Comparison of ENCODE assay signal across 29 cellular contexts in the genomic region with DNA sequence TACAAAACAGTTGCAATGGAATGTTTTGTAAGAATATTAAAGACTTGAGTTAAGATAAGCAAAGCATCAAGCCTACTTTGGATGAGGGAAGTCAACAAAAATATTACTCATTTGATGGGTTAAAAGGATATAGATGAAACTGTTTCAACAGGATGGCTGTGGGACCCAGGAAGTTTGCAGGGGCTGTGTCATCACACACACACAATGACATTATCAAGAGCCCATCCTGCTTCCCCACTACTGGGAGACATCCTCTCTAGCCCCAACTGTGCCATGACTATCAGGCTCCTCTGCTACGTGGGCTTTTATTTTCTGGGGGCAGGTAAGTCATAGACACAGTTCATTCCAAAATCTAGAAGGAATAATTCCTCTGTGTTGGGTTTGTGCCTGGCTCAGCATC.
DNase-seq lines count a peak whose midpoint lies in the region; ATAC-seq and TF ChIP-seq lines count a peak whose summit lies in the region.
"Had no signal": no experiment of that assay in that cellular context is flagged by ENCODE, and none has a peak within 500 bp of the region (broad histone marks: within the 10 kb centered on the region; RNA-seq: fewer than 3 reads in every experiment).

No MANE protein-coding gene starts in this region.

- peaks cover 19 to 30% (median 25%) of the 10 kb centered on the region in 4 donors for H3K4me1 Mint-ChIP-seq in CD4-positive, alpha-beta memory T cell
- peaks cover 22% of the 10 kb centered on the region for H3K4me1 Mint-ChIP-seq in activated T-helper 1 cell treated with anti-CD3 and anti-CD28 coated beads, Interleukin-12 subunit alpha, Interleukin-12 subunit beta, Interleukin-2, Interleukin-4 antibody, amounts not matched to agents 30 ng/mL and 10 ng/mL and 1 ng/mL, durations not matched to agents 14 hours and 24 hours and 36 hours (ENCODE audit: low read depth)
- peaks cover 22% of the 10 kb centered on the region for H3K4me1 Mint-ChIP-seq in endothelial cell (ENCODE audit: unreplicated experiment)
- H3K4me1 Mint-ChIP-seq: mesothelial cell of epicardium, nephron progenitor cell had no signal

- TF ChIP-seq CTCF in endothelial cell (IDR thresholded peaks at IDR 0.05; ENCODE audit: unreplicated experiment): no peak
- no peak for TF ChIP-seq CTCF in PC-3 (conservative IDR thresholded peaks at IDR 0.05; ENCODE audit: low read depth, low read length)

- intact Hi-C loops in CD4-positive, alpha-beta memory T cell (cut with micrococcal nuclease): no loop called here
- intact Hi-C loops in activated T-helper 1 cell treated with anti-CD3 and anti-CD28 coated beads, Interleukin-12 subunit alpha, Interleukin-12 subunit beta, Interleukin-2, Interleukin-4 antibody, amounts not matched to agents 30 ng/mL and 10 ng/mL and 1 ng/mL, durations not matched to agents 14 hours and 24 hours and 36 hours (cut with micrococcal nuclease): no loop called here
- intact Hi-C loops in PC-3 (cut with micrococcal nuclease): no loop called here

- no peaks in the 10 kb centered on the region for H3K36me3 ChIP-seq in CD4-positive, alpha-beta memory T cell (ENCODE audit: insufficient read depth, low read length)
- no peaks in the 10 kb centered on the region for H3K36me3 ChIP-seq in PC-3 (ENCODE audit: low read depth, low read length)
- H3K36me3 ChIP-seq: HAP-1, left lung, SJSA1, vagina had no signal

- ATAC-seq in PC-3 (no peak; the same call in 1 of the 2 replicates), GM21367 (IDR thresholded peaks at IDR 0.05; ENCODE audit: unreplicated experiment) (no peak), GM21360 (IDR thresholded peaks at IDR 0.05; ENCODE audit: unreplicated experiment) (no peak)
- ATAC-seq: left lung, sciatic nerve had no signal

- no peaks in the 10 kb centered on the region for H3K9me3 ChIP-seq in CD4-positive, alpha-beta memory T cell (ENCODE audit: control insufficient read depth in 1 of 2, low read length in 2 of 2)
- H3K9me3 ChIP-seq in PC-3 (ENCODE audit: low read length): no peaks in the 10 kb centered on the region
- H3K9me3 ChIP-seq: HAP-1, left lung, SJSA1, testis, vagina had no signal

- peak overlapping the region in 5 of 7 donors; percentile 85 to 91 (median 88) for H3K27ac Mint-ChIP-seq in CD4-positive, alpha-beta memory T cell
- H3K27ac Mint-ChIP-seq in activated T-helper 1 cell treated with anti-CD3 and anti-CD28 coated beads, Interleukin-12 subunit alpha, Interleukin-12 subunit beta, Interleukin-2, Interleukin-4 antibody, amounts not matched to agents 30 ng/mL and 10 ng/mL and 1 ng/mL, durations not matched to agents 14 hours and 24 hours and 36 hours: no peak overlapping the region
- H3K27ac Mint-ChIP-seq in endothelial cell (ENCODE audit: unreplicated experiment): peak overlapping the region; percentile 81
- H3K27ac Mint-ChIP-seq: mesothelial cell of epicardium; nephron progenitor cell; T-helper 1 cell treated with Interleukin-12 subunit alpha and Interleukin-12 subunit beta and Interleukin-4 antibody, amounts not matched to agents 30 μg/mL and 1 μg/mL, for 36 hours had no signal

- no peaks in the 10 kb centered on the region for H3K27me3 ChIP-seq in CD4-positive, alpha-beta memory T cell (ENCODE audit: insufficient read depth, low read length)
- no peaks in the 10 kb centered on the region for H3K27me3 ChIP-seq in PC-3 (ENCODE audit: low read length)
- H3K27me3 ChIP-seq: left lung, SJSA1, testis, vagina had no signal

- no peaks in the 10 kb centered on the region for H3F3A ChIP-seq in PC-3 (ENCODE audit: low read length, unreplicated experiment)

- no peaks in the 10 kb centered on the region for H3K79me2 ChIP-seq in PC-3 (ENCODE audit: low read length)
- H3K79me2 ChIP-seq: parathyroid adenoma had no signal

- peak overlapping the region in 6 of 8 donors; percentile 36 to 74 (median 55) for H3K4me3 Mint-ChIP-seq in CD4-positive, alpha-beta memory T cell
- peak overlapping the region; percentile 37 for H3K4me3 Mint-ChIP-seq in activated T-helper 1 cell treated with anti-CD3 and anti-CD28 coated beads, Interleukin-12 subunit alpha, Interleukin-12 subunit beta, Interleukin-2, Interleukin-4 antibody, amounts not matched to agents 30 ng/mL and 10 ng/mL and 1 ng/mL, durations not matched to agents 14 hours and 24 hours and 36 hours
- no peak overlapping the region for H3K4me3 Mint-ChIP-seq in endothelial cell (ENCODE audit: unreplicated experiment)
- H3K4me3 Mint-ChIP-seq: mesothelial cell of epicardium; nephron progenitor cell; T-helper 1 cell treated with Interleukin-12 subunit alpha and Interleukin-12 subunit beta and Interleukin-4 antibody, amounts not matched to agents 30 μg/mL and 1 μg/mL, for 36 hours had no signal

- H3K27ac ChIP-seq in CD4-positive, alpha-beta memory T cell (ENCODE audit: low read depth, low read length): no peak overlapping the region
- no peak overlapping the region for H3K27ac ChIP-seq in PC-3 (ENCODE audit: low read length)
- H3K27ac ChIP-seq: dorsolateral prefrontal cortex, KMS-11, left lung, parathyroid adenoma, SJSA1, testis, vagina, VCaP had no signal

- H3K4me2 ChIP-seq in PC-3 (ENCODE audit: low read length): no peak overlapping the region
- H3K4me2 ChIP-seq: KMS-11 had no signal

- no peaks in the 10 kb centered on the region for H3K9me2 ChIP-seq in PC-3 (replicated peaks; ENCODE audit: low read length)

- CTCF ChIA-PET in CD4-positive, alpha-beta memory T cell (lab: Charles Lee; ENCODE audit: partially characterized antibody): interaction anchor here (1.2 to 7.2 kb wide), 5 partner anchors 12 to 196 kb away, joined by 3 to 46 read pairs (median 5); no protein-coding TSS in a partner anchor
- CTCF ChIA-PET in PC-3 (lab: Charles Lee): no interaction called here

- H3K4me1 ChIP-seq in CD4-positive, alpha-beta memory T cell (ENCODE audit: insufficient read depth, low read length): peaks cover 25% of the 10 kb centered on the region
- no peaks in the 10 kb centered on the region for H3K4me1 ChIP-seq in PC-3 (ENCODE audit: insufficient read depth, low read length)
- H3K4me1 ChIP-seq: HAP-1, left lung, SJSA1, testis, vagina had no signal

- no peak overlapping the region for H3K9ac ChIP-seq in PC-3 (ENCODE audit: low read length)
- H3K9ac ChIP-seq: KMS-11, parathyroid adenoma had no signal

- no peaks in the 10 kb centered on the region for H3K9me3 Mint-ChIP-seq in CD4-positive, alpha-beta memory T cell
- no peaks in the 10 kb centered on the region for H3K9me3 Mint-ChIP-seq in activated T-helper 1 cell treated with anti-CD3 and anti-CD28 coated beads, Interleukin-12 subunit alpha, Interleukin-12 subunit beta, Interleukin-2, Interleukin-4 antibody, amounts not matched to agents 30 ng/mL and 10 ng/mL and 1 ng/mL, durations not matched to agents 14 hours and 24 hours and 36 hours
- no peaks in the 10 kb centered on the region for H3K9me3 Mint-ChIP-seq in endothelial cell (ENCODE audit: unreplicated experiment)
- H3K9me3 Mint-ChIP-seq: T-helper 1 cell treated with Interleukin-12 subunit alpha and Interleukin-12 subunit beta and Interleukin-4 antibody, amounts not matched to agents 30 μg/mL and 1 μg/mL, for 36 hours had no signal

- no peaks in the 10 kb centered on the region for H4K20me1 ChIP-seq in PC-3 (ENCODE audit: low read length)

- DNase-seq in CD1c-positive myeloid dendritic cell (ENCODE audit: extremely low spot score) (peak; percentile 13), endothelial cell (ENCODE audit: low spot score) (no peak), PC-3 (no peak)
- DNase-seq in CD4-positive, alpha-beta memory T cell: peak in 1 of 5 donors; percentile 8
- no peak for DNase-seq in activated T-helper 1 cell treated with anti-CD3 and anti-CD28 coated beads, Interleukin-12 subunit alpha, Interleukin-12 subunit beta, Interleukin-2, Interleukin-4 antibody, amounts not matched to agents 30 ng/mL and 10 ng/mL and 1 ng/mL, durations not matched to agents 14 hours and 24 hours and 36 hours (ENCODE audit: low spot score)
- DNase-seq: activated effector memory CD4-positive, alpha-beta T cell treated with Interleukin-2 at 50 U/mL for 16 hours; anterior cingulate cortex; DMS79; dorsolateral prefrontal cortex; erythroblast; foreskin fibroblast; left lung; NCI-H2171; NCI-H524; nephron progenitor cell; stimulated activated CD4-positive, alpha-beta T cell treated with anti-CD3 and anti-CD28 coated beads, Interleukin-15, amount 100 ng/mL, for 24 hours; stimulated activated CD8-positive, alpha-beta memory T cell treated with anti-CD3 and anti-CD28 coated beads, Interleukin-4, amount 100 ng/mL, for 48 hours; testis had no signal

- no peaks in the 10 kb centered on the region for H3K27me3 Mint-ChIP-seq in CD4-positive, alpha-beta memory T cell
- no peaks in the 10 kb centered on the region for H3K27me3 Mint-ChIP-seq in activated T-helper 1 cell treated with anti-CD3 and anti-CD28 coated beads, Interleukin-12 subunit alpha, Interleukin-12 subunit beta, Interleukin-2, Interleukin-4 antibody, amounts not matched to agents 30 ng/mL and 10 ng/mL and 1 ng/mL, durations not matched to agents 14 hours and 24 hours and 36 hours (ENCODE audit: insufficient read depth)
- H3K27me3 Mint-ChIP-seq in endothelial cell (ENCODE audit: unreplicated experiment): no peaks in the 10 kb centered on the region

- BruUV-seq in PC-3 (replicated peaks; lab: Mats Ljungman, UMichigan): no TSS peak

- no peak overlapping the region for H2AFZ ChIP-seq in PC-3 (ENCODE audit: low read length)
- H2AFZ ChIP-seq: parathyroid adenoma had no signal

- no peaks in the 10 kb centered on the region for H3K36me3 Mint-ChIP-seq in CD4-positive, alpha-beta memory T cell
- no peaks in the 10 kb centered on the region for H3K36me3 Mint-ChIP-seq in activated T-helper 1 cell treated with anti-CD3 and anti-CD28 coated beads, Interleukin-12 subunit alpha, Interleukin-12 subunit beta, Interleukin-2, Interleukin-4 antibody, amounts not matched to agents 30 ng/mL and 10 ng/mL and 1 ng/mL, durations not matched to agents 14 hours and 24 hours and 36 hours (ENCODE audit: low read depth)
- no peaks in the 10 kb centered on the region for H3K36me3 Mint-ChIP-seq in endothelial cell (ENCODE audit: low read depth, unreplicated experiment)
- H3K36me3 Mint-ChIP-seq: mesothelial cell of epicardium had no signal

- H3K4me3 ChIP-seq in CD4-positive, alpha-beta memory T cell (ENCODE audit: low read length in 2 of 2): no peak overlapping the region
- H3K4me3 ChIP-seq in PC-3 (ENCODE audit: low read length): no peak overlapping the region
- H3K4me3 ChIP-seq: dorsolateral prefrontal cortex, HAP-1, left lung, SJSA1, testis, vagina had no signal

- POLR2A ChIA-PET in CD4-positive, alpha-beta memory T cell (lab: Charles Lee; ENCODE audit: partially characterized antibody): interaction anchor here (0.8 to 2.1 kb wide), 8 partner anchors 33 to 140 kb away, joined by 3 to 12 read pairs (median 4); no protein-coding TSS in a partner anchor
- POLR2A ChIA-PET in PC-3 (lab: Charles Lee; ENCODE audit: unreplicated experiment): no interaction called here
